7 cellular contexts compared by ENCODE assay signal in genomic region chr15:79380755-79381499, GRCh38. TPM values are rescaled to one million over a fixed set of nuclear protein-coding genes. Genes with fewer than 3 reads are reported as not detected.
DNase-seq lines count a peak whose midpoint lies in the region; ATAC-seq, FAIRE-seq and TF ChIP-seq lines count a peak whose summit lies in the region.

No MANE protein-coding gene starts in this region.

- TF ChIP-seq POLR2A in GM12891 (IDR thresholded peaks at IDR 0.05; ENCODE audit: low read depth, low read length), result no peak

- DNase-seq in GM12891 (ENCODE audit: insufficient read length, low spot score) (peak; percentile 37), NCI-H526 treated with DMSO at 0.1 percent for 48 hours (lab: John Stamatoyannopoulos, UW) (peak; percentile 52), ecto neural progenitor cell (ENCODE audit: low spot score) (peak; percentile 82), medulla oblongata (ENCODE audit: extremely low spot score) (peak; percentile 91)
- DNase-seq in activated CD4-positive, alpha-beta T cell treated with anti-CD3 and anti-CD28 coated beads, Interleukin-2, amount 50 U/mL, for 4 hours, result peak; percentile 70 to 77
- peak; percentile 70 for DNase-seq in stimulated activated CD8-positive, alpha-beta memory T cell treated with anti-CD3 and anti-CD28 coated beads, Interleukin-15, amount 100 ng/mL, for 24 hours (ENCODE audit: low read depth)

- peak; percentile 69 for ATAC-seq in HG03175 (IDR thresholded peaks at IDR 0.05; ENCODE audit: unreplicated experiment)

- peak; percentile 81 for FAIRE-seq in GM12891 (lab: Jason Lieb, UNC)

TF ChIP-seq in GM12891, 5 proteins besides CTCF, POLR2A, EP300 and RAD21:
- no peak for TF ChIP-seq POLR2AphosphoS5 (IDR thresholded peaks at IDR 0.05; ENCODE audit: low read depth, low read length)
- no peak for TF ChIP-seq TAF1 (IDR thresholded peaks at IDR 0.05; ENCODE audit: low read depth, low read length)
- no peak for TF ChIP-seq PAX5 (IDR thresholded peaks at IDR 0.05; ENCODE audit: insufficient read depth, low read length, severe bottlenecking)
- TF ChIP-seq POU2F2 (IDR thresholded peaks at IDR 0.05; ENCODE audit: low read depth, low read length), result no peak
- TF ChIP-seq SPI1 (IDR thresholded peaks at IDR 0.05; ENCODE audit: low read depth, low read length), result no peak
TF ChIP-seq in GM12891: peak in this region for 0.

RNA-seq across cellular contexts. Expression of gene MINAR1, which starts 51.2 kb away (rescaled TPM):
- 0.09 TPM for polyA plus RNA-seq in GM12891 (2012; ENCODE audit: low read depth, missing spikeins)

Comparison
In these comparisons a context has a peak if more than half of its experiments do, and no peak if none do; other contexts are left out.
1. Peak in every context shown above with its lines: DNase-seq and ATAC-seq.
2. DNase-seq: peak in every context shown above with its lines; median percentile 91 in medulla oblongata; 82 in ecto neural progenitor cell; 74 in activated CD4-positive, alpha-beta T cell treated with anti-CD3 and anti-CD28 coated beads, Interleukin-2, amount 50 U/mL, for 4 hours; 70 in stimulated activated CD8-positive, alpha-beta memory T cell treated with anti-CD3 and anti-CD28 coated beads, Interleukin-15, amount 100 ng/mL, for 24 hours; 52 in NCI-H526 treated with DMSO at 0.1 percent for 48 hours; 37 in GM12891.